ENCODE assay signal across 18 cellular contexts in the genomic region with DNA sequence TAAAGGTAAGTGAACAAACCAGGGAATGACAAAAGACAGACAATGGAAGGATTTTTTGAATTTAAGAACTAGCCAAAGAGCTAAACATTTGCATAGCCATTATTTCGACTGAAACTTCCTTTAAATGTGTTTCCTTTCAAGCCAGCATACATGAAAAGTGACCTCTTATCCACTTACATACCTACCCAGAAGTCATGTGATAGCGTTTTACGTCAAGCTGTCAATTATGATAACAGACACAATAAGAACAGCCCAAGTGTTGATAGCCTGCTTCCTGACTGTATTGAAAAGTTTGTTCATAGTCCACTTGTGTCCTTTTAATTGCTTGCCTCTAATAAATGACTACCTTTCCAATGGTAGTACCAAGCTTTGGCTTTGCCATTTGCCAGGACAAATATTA.
A peak's percentile ranks its signal among the peaks of the same experiment; 100 is the strongest.
DNase-seq lines count a peak whose midpoint lies in the region; ATAC-seq, FAIRE-seq and TF ChIP-seq lines count a peak whose summit lies in the region.
"Had no signal": no experiment of that assay in that cellular context is flagged by ENCODE, and none has a peak within 500 bp of the region (broad histone marks: within the 10 kb centered on the region; RNA-seq: fewer than 3 reads in every experiment).

No MANE protein-coding gene starts in this region.

- TF ChIP-seq CTCF in heart left ventricle (IDR thresholded peaks at IDR 0.05): no peak
- TF ChIP-seq CTCF in mucosa of descending colon (IDR thresholded peaks at IDR 0.05): no peak

- H3K27ac Mint-ChIP-seq in T-helper 17 cell: no peak overlapping the region
- H3K27ac Mint-ChIP-seq: activated naive CD4-positive, alpha-beta T cell treated with anti-CD3 and anti-CD28 coated beads, Interleukin-2, amount 10 ng/mL, durations not matched to agents 7 days and 5 days; HFFc6; naive B cell had no signal

- no peaks in the 10 kb centered on the region for H3K36me3 Mint-ChIP-seq in T-helper 17 cell (ENCODE audit: low read depth)
- H3K36me3 Mint-ChIP-seq: activated naive CD4-positive, alpha-beta T cell treated with anti-CD3 and anti-CD28 coated beads, Interleukin-2, amount 10 ng/mL, durations not matched to agents 7 days and 5 days; naive B cell had no signal

- FAIRE-seq in GM19239 (lab: Jason Lieb, UNC) (peak; percentile 35), RCC 7860 (lab: Jason Lieb, UNC) (no peak)

- no peak overlapping the region for H3K4me3 ChIP-seq in heart left ventricle
- no peak overlapping the region for H3K4me3 ChIP-seq in mucosa of descending colon
- H3K4me3 ChIP-seq: ascending aorta had no signal

- ATAC-seq in heart left ventricle (peak; percentile 77 to 95 (median 94)), mucosa of descending colon (peak; percentile 36), GM18520 (IDR thresholded peaks at IDR 0.05; ENCODE audit: unreplicated experiment) (no peak), T-helper 17 cell (no peak)

- H3K4me1 Mint-ChIP-seq in T-helper 17 cell: no peaks in the 10 kb centered on the region
- H3K4me1 Mint-ChIP-seq: activated naive CD4-positive, alpha-beta T cell treated with anti-CD3 and anti-CD28 coated beads, Interleukin-2, amount 10 ng/mL, durations not matched to agents 7 days and 5 days; naive B cell had no signal

- H3K27ac ChIP-seq in heart left ventricle: peak overlapping the region in 9 of 12 donors; percentile 18 to 68 (median 39)
- H3K27ac ChIP-seq: ascending aorta, KMS-11, RWPE1 had no signal

- H3K9me3 ChIP-seq in heart left ventricle (no peaks in the 10 kb centered on the region), mucosa of descending colon (no peaks in the 10 kb centered on the region), T-helper 17 cell (ENCODE audit: control insufficient read depth, low read length, poor library complexity, severe bottlenecking) (no peaks in the 10 kb centered on the region)
- H3K9me3 ChIP-seq: ascending aorta, Caco-2 had no signal

- no peaks in the 10 kb centered on the region for H3K27me3 Mint-ChIP-seq in T-helper 17 cell
- H3K27me3 Mint-ChIP-seq: activated naive CD4-positive, alpha-beta T cell treated with anti-CD3 and anti-CD28 coated beads, Interleukin-2, amount 10 ng/mL, durations not matched to agents 7 days and 5 days; naive B cell had no signal

- H3K36me3 ChIP-seq in heart left ventricle (peaks cover 0 to 51% (median 12%) of the 10 kb centered on the region in 9 donors), mucosa of descending colon (ENCODE audit: low read depth) (no peaks in the 10 kb centered on the region)

- TF ChIP-seq POLR2A in heart left ventricle (IDR thresholded peaks at IDR 0.05): no peak

- DNase-seq in GM19239 (ENCODE audit: insufficient read length, low spot score) (no peak), NCI-H69 (lab: John Stamatoyannopoulos, UW) (peak; percentile 55), heart left ventricle (no peak), mucosa of descending colon (no peak), RCC 7860 (ENCODE audit: low spot score) (no peak), NCI-H226 (no peak), T-helper 17 cell (no peak)
- DNase-seq: activated CD4-positive, alpha-beta T cell treated with anti-CD3 and anti-CD28 coated beads, Interleukin-2, amount 50 U/mL, for 48 hours; activated naive CD4-positive, alpha-beta T cell treated with anti-CD3 and anti-CD28 coated beads, Interleukin-2, amount 10 ng/mL, durations not matched to agents 7 days and 5 days; Caco-2; HFFc6; kidney glomerular epithelial cell; naive B cell; stimulated activated CD8-positive, alpha-beta memory T cell treated with anti-CD3 and anti-CD28 coated beads, Interleukin-4, amount 100 ng/mL, for 48 hours had no signal

- WGBS in heart left ventricle, 4 donors: 19 to 37% (median 30%) methylated on average over 3 of the region's 3 CpGs

- H3K4me1 ChIP-seq in heart left ventricle: peaks cover 0 to 51% (median 7%) of the 10 kb centered on the region in 12 donors
- no peaks in the 10 kb centered on the region for H3K4me1 ChIP-seq in mucosa of descending colon (ENCODE audit: low read depth)
- H3K4me1 ChIP-seq: ascending aorta, Caco-2 had no signal

- H3K4me3 Mint-ChIP-seq in T-helper 17 cell: no peak overlapping the region
- H3K4me3 Mint-ChIP-seq: activated naive CD4-positive, alpha-beta T cell treated with anti-CD3 and anti-CD28 coated beads, Interleukin-2, amount 10 ng/mL, durations not matched to agents 7 days and 5 days; HFFc6; naive B cell had no signal

- no peaks in the 10 kb centered on the region for H3K27me3 ChIP-seq in heart left ventricle
- H3K27me3 ChIP-seq: ascending aorta had no signal

- intact Hi-C loops in heart left ventricle (cut with DNase I): loop anchor here in 2 of 10 donors (10.0 kb wide), 2 partner anchors 663 to 673 kb away; no protein-coding TSS in a partner anchor
- intact Hi-C loops in mucosa of descending colon (cut with DNase I, micrococcal nuclease): no loop called here

Comparison
In these comparisons a context has a peak if more than half of its experiments do, and no peak if none do; other contexts are left out.
1. ATAC-seq: peak in heart left ventricle (4 of 4) and mucosa of descending colon (single experiment); none in GM18520 (single experiment) and T-helper 17 cell (single experiment).